ENCODE assay signal across 1 cellular context in genomic region chr14:28756896-28757570, GRCh38.
TF ChIP-seq lines count a peak whose summit lies in the region.

No MANE protein-coding gene starts in this region.

TF ChIP-seq in IMR-90, 13 proteins besides CTCF, POLR2A, EP300 and RAD21:
- TF ChIP-seq FOS (IDR thresholded peaks at IDR 0.05; ENCODE audit: low read depth, low read length), result no peak
- TF ChIP-seq SMC3 (IDR thresholded peaks at IDR 0.05; ENCODE audit: low read depth, low read length), result peak; percentile 60
